ENCODE assay signal across 5 cellular contexts in genomic region chr18:51997129-51997528, GRCh38.
"Had no signal": no experiment of that assay in that cellular context is flagged by ENCODE, and none has a peak within 500 bp of the region (broad histone marks: within the 10 kb centered on the region; RNA-seq: fewer than 3 reads in every experiment).

No MANE protein-coding gene starts in this region.

- ATAC-seq: K562 had no signal

- H3K4me3 ChIP-seq: GM23248, K562 had no signal

- DNase-seq: GM23248, H9, HCEC 1CT, IMR-90 had no signal

- H3K27ac Mint-ChIP-seq: H9 had no signal

- H3K4me3 Mint-ChIP-seq: H9 had no signal

- H3K27ac ChIP-seq: GM23248 had no signal

- H3K9me3 Mint-ChIP-seq: H9 had no signal
